In the genomic region with DNA sequence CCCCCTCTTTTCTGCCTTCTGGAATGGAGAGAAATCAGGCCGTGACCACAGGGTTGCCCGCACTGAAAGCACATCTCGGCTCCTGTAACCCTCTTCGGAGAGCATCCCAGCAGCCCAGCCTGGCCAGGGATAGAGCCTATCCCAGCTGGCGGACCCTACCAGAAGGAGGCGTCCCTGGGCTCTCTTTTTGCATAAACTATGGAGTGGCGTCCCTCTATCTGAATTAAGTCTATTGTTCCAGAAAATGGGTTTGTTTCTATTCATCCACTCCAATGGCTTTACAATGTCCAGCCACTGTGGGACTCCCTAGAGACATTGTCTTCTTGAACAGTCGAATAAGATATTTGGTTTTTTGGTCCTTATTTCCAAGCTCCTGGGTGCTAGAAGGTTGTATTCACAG, we compare ENCODE assay signal across 11 cellular contexts. TPM values are rescaled to one million over a fixed set of nuclear protein-coding genes. Genes with fewer than 3 reads are reported as not detected.
DNase-seq lines count a peak whose midpoint lies in the region; ATAC-seq, FAIRE-seq and TF ChIP-seq lines count a peak whose summit lies in the region.
"Had no signal": no experiment of that assay in that cellular context is flagged by ENCODE, and none has a peak within 500 bp of the region (broad histone marks: within the 10 kb centered on the region; RNA-seq: fewer than 3 reads in every experiment).

No MANE protein-coding gene starts in this region.

- DNase-seq in A549 (ENCODE audit: low read depth in 1 of 2, low spot score in 1 of 2): peak in 1 of 2 experiments; percentile 31
- DNase-seq in G401 (ENCODE audit: low spot score): peak; percentile 67
- DNase-seq in chondrocyte (ENCODE audit: low spot score): no peak
- peak in 1 of 3 donors; percentile 24 for DNase-seq in right lobe of liver
- DNase-seq in SIG-M5 treated with dmso at 0.1 percent for 504 hours (lab: John Stamatoyannopoulos, UW; ENCODE audit: unreplicated experiment): no peak
- no peak for DNase-seq in SHP77 treated with DMSO at 0.1 percent for 48 hours (lab: John Stamatoyannopoulos, UW)
- DNase-seq in activated naive CD4-positive, alpha-beta T cell treated with anti-CD3 and anti-CD28 coated beads, Interleukin-2, amount 50 U/mL, for 72 hours (ENCODE audit: low spot score in 2 of 2): no peak
- DNase-seq: GDM1 had no signal

- POLR2A ChIA-PET in A549 (lab: Yijun Ruan, JAX): no interaction called here

- no peak for FAIRE-seq in A549 (lab: Jason Lieb, UNC)

- TF ChIP-seq CTCF in A549 (IDR thresholded peaks at IDR 0.05) (peak; percentile 33; the same call in 2 of the 3 replicates), chondrocyte (IDR thresholded peaks at IDR 0.05) (peak; percentile 70), right lobe of liver (IDR thresholded peaks at IDR 0.05) (peak in 1 of 4 donors; percentile 17)

- H3K36me3 Mint-ChIP-seq in chondrocyte (ENCODE audit: low read depth): no peaks in the 10 kb centered on the region
- no peaks in the 10 kb centered on the region for H3K36me3 Mint-ChIP-seq in activated naive CD4-positive, alpha-beta T cell treated with anti-CD3 and anti-CD28 coated beads, Interleukin-2, amount 50 U/mL, for 72 hours

- no peak for TF ChIP-seq EP300 in A549 (IDR thresholded peaks at IDR 0.05)

- H3K4me1 ChIP-seq in A549 (0 out of 3 replicates have a peak, but pooled peaks cover 4% of the 10 kb centered on the region), right lobe of liver (no peaks in the 10 kb centered on the region)

- peak; percentile 41 to 43 for TF ChIP-seq RAD21 in A549 (conservative IDR thresholded peaks at IDR 0.05 in 1 of 2, IDR thresholded peaks at IDR 0.05 in 1 of 2)

- H3K27me3 Mint-ChIP-seq in chondrocyte (ENCODE audit: low read depth): no peaks in the 10 kb centered on the region

- WGBS in A549 (ENCODE audit: missing lambda C conversion rate): 12% methylated on average over 5 of the region's 8 CpGs
- 37% methylated on average over 5 of the region's 8 CpGs for WGBS in right lobe of liver (ENCODE audit: insufficient coverage, low coverage, low lambda C conversion rate, missing lambda C conversion rate)

- TF ChIP-seq POLR2A in A549 (IDR thresholded peaks at IDR 0.05; ENCODE audit: low read length) (no peak), right lobe of liver (IDR thresholded peaks at IDR 0.05) (no peak)

- H3K9me3 ChIP-seq in A549 (no peaks in the 10 kb centered on the region), right lobe of liver (no peaks in the 10 kb centered on the region)

- H3K4me2 ChIP-seq in A549: peak overlapping the region; percentile 93

- no peak overlapping the region for H3K27ac Mint-ChIP-seq in chondrocyte (ENCODE audit: unreplicated experiment)
- no peak overlapping the region for H3K27ac Mint-ChIP-seq in activated naive CD4-positive, alpha-beta T cell treated with anti-CD3 and anti-CD28 coated beads, Interleukin-2, amount 50 U/mL, for 72 hours
- H3K27ac Mint-ChIP-seq: stimulated activated naive CD8-positive, alpha-beta T cell treated with anti-CD3 and anti-CD28 coated beads, Interleukin-15, Interleukin-2, amounts not matched to agents 100 ng/mL and 50 ng/mL, for 24 hours had no signal

- CTCF ChIA-PET in A549 (lab: Yijun Ruan, JAX): interaction anchor here (0.7 to 4.8 kb wide), 15 partner anchors 10 to 219 kb away, joined by 3 to 37 read pairs (median 4); no protein-coding TSS in a partner anchor

- intact Hi-C loops in right lobe of liver (cut with DNase I): no loop called here

- H3K27me3 ChIP-seq in right lobe of liver: peaks cover 0 to 21% of the 10 kb centered on the region in 2 donors

- no peaks in the 10 kb centered on the region for H3K4me1 Mint-ChIP-seq in chondrocyte (ENCODE audit: low read depth)

- ATAC-seq in A549 (peak; percentile 54 to 74; a peak in 4 of 6 replicates), right lobe of liver (peak in 3 of 4 donors; percentile 23 to 54 (median 49)), HG02981 (IDR thresholded peaks at IDR 0.05; ENCODE audit: unreplicated experiment) (no peak)
- ATAC-seq in activated naive CD4-positive, alpha-beta T cell treated with anti-CD3 and anti-CD28 coated beads, Interleukin-2, amount 50 U/mL, for 72 hours: no peak

- H3K4me3 ChIP-seq in A549: peak overlapping the region; percentile 57
- H3K4me3 ChIP-seq in right lobe of liver: no peak overlapping the region

- in situ Hi-C loops in G401 (cut with HindIII; ENCODE audit: low sequenced_read_pairs): no loop called here

- no peak overlapping the region for H3K4me3 Mint-ChIP-seq in chondrocyte (ENCODE audit: unreplicated experiment)

- H3K36me3 ChIP-seq in right lobe of liver: no peaks in the 10 kb centered on the region

- H3K9me3 Mint-ChIP-seq in chondrocyte (ENCODE audit: low read depth): peaks cover 11% of the 10 kb centered on the region
- H3K9me3 Mint-ChIP-seq in activated naive CD4-positive, alpha-beta T cell treated with anti-CD3 and anti-CD28 coated beads, Interleukin-2, amount 50 U/mL, for 72 hours: no peaks in the 10 kb centered on the region
- H3K9me3 Mint-ChIP-seq: stimulated activated naive CD8-positive, alpha-beta T cell treated with anti-CD3 and anti-CD28 coated beads, Interleukin-15, Interleukin-2, amounts not matched to agents 100 ng/mL and 50 ng/mL, for 24 hours had no signal

- H3K27ac ChIP-seq in A549 (peak overlapping the region in 1 of 2 experiments; percentile 89; a peak in 3 of 6 replicates), right lobe of liver (no peak overlapping the region)

TF ChIP-seq in A549, 52 proteins besides CTCF, POLR2A, EP300 and RAD21 (continues in another document):
- no peak for TF ChIP-seq RCOR1 (IDR thresholded peaks at IDR 0.05; ENCODE audit: low read depth, low read length)
- TF ChIP-seq CHD2 (IDR thresholded peaks at IDR 0.05; ENCODE audit: low read length, partially characterized antibody): no peak
- no peak for TF ChIP-seq FOXS1 (CRISPR knock-in tag; IDR thresholded peaks at IDR 0.05)
- no peak for TF ChIP-seq TP53 (CRISPR knock-in tag; IDR thresholded peaks at IDR 0.05)
- TF ChIP-seq, protein P1, sequence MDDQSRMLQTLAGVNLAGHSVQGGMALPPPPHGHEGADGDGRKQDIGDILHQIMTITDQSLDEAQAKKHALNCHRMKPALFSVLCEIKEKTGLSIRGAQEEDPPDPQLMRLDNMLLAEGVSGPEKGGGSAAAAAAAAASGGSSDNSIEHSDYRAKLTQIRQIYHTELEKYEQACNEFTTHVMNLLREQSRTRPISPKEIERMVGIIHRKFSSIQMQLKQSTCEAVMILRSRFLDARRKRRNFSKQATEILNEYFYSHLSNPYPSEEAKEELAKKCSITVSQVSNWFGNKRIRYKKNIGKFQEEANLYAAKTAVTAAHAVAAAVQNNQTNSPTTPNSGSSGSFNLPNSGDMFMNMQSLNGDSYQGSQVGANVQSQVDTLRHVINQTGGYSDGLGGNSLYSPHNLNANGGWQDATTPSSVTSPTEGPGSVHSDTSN (IDR thresholded peaks at IDR 0.05): no peak
- no peak for TF ChIP-seq PHF8 (IDR thresholded peaks at IDR 0.05; ENCODE audit: borderline replicate concordance, low read depth)
- no peak for TF ChIP-seq CBX2 (IDR thresholded peaks at IDR 0.05; ENCODE audit: borderline replicate concordance, low read depth)
- TF ChIP-seq, protein P2, sequence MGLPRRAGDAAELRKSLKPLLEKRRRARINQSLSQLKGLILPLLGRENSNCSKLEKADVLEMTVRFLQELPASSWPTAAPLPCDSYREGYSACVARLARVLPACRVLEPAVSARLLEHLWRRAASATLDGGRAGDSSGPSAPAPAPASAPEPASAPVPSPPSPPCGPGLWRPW (IDR thresholded peaks at IDR 0.05): no peak
- no peak for TF ChIP-seq SMC3 (IDR thresholded peaks at IDR 0.05)
- TF ChIP-seq HEYL (CRISPR knock-in tag; IDR thresholded peaks at IDR 0.05): no peak
- TF ChIP-seq RFX5 (IDR thresholded peaks at IDR 0.05): no peak
- TF ChIP-seq NPAS2 (CRISPR knock-in tag; IDR thresholded peaks at IDR 0.05; ENCODE audit: borderline replicate concordance): no peak
- TF ChIP-seq, protein P3, sequence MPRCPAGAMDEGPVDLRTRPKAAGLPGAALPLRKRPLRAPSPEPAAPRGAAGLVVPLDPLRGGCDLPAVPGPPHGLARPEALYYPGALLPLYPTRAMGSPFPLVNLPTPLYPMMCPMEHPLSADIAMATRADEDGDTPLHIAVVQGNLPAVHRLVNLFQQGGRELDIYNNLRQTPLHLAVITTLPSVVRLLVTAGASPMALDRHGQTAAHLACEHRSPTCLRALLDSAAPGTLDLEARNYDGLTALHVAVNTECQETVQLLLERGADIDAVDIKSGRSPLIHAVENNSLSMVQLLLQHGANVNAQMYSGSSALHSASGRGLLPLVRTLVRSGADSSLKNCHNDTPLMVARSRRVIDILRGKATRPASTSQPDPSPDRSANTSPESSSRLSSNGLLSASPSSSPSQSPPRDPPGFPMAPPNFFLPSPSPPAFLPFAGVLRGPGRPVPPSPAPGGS (IDR thresholded peaks at IDR 0.05): no peak
- TF ChIP-seq, protein P4, sequence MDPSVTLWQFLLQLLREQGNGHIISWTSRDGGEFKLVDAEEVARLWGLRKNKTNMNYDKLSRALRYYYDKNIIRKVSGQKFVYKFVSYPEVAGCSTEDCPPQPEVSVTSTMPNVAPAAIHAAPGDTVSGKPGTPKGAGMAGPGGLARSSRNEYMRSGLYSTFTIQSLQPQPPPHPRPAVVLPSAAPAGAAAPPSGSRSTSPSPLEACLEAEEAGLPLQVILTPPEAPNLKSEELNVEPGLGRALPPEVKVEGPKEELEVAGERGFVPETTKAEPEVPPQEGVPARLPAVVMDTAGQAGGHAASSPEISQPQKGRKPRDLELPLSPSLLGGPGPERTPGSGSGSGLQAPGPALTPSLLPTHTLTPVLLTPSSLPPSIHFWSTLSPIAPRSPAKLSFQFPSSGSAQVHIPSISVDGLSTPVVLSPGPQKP (IDR thresholded peaks at IDR 0.05; ENCODE audit: low read depth, low read length): no peak
- no peak for TF ChIP-seq EHMT2 (IDR thresholded peaks at IDR 0.05; ENCODE audit: low read depth)
- TF ChIP-seq BHLHE40 (IDR thresholded peaks at IDR 0.05; ENCODE audit: low read depth, low read length): no peak
- no peak for TF ChIP-seq ZFP36 (IDR thresholded peaks at IDR 0.05; ENCODE audit: borderline replicate concordance, partially characterized antibody)
- TF ChIP-seq HOXA7 (CRISPR knock-in tag; IDR thresholded peaks at IDR 0.05): no peak

RNA-seq across cellular contexts. Expression of a gene that starts 0.7 kb away (rescaled TPM):
- 0.48 and 0.89 TPM in 2 replicates for polyA plus RNA-seq in A549 (2011; rRNA removed)
- 0.25 and 0.31 TPM in 2 replicates for polyA plus RNA-seq in A549 (2012; cell fraction: cytosol; rRNA removed)
- polyA plus RNA-seq in A549 (2012; cell fraction: nucleus; rRNA removed): 0.56 TPM in 2 replicates
- polyA plus RNA-seq in A549 (2017; fragmentation: RNase III; extraction: RNeasy Plus Mini Kit Qiagen cat#74134 plus additional on column Dnase treatment): 0.26 to 0.31 TPM (median 0.29 TPM) in 3 replicates
- polyA minus RNA-seq in A549 (2011; rRNA and poly(A)+ RNA removed): 1.3 and 1.7 TPM in 2 replicates
- 0.31 and 0.61 TPM in 2 replicates for total RNA-seq in G401 (2014; rRNA removed; shearing (Covaris generic))
- total RNA-seq in chondrocyte: 2.1 to 2.2 TPM (median 2.1 TPM) in 3 replicates
- total RNA-seq in right lobe of liver: 1 to 10 TPM in 4 of 6 experiments, under 1 TPM in 2; 0.81 to 2.1 (median 1.3) TPM
- total RNA-seq in activated naive CD4-positive, alpha-beta T cell treated with anti-CD3 and anti-CD28 coated beads, Interleukin-2, amount 50 U/mL, for 72 hours: under 1 TPM; 0.05 to 0.19 TPM
- total RNA-seq: HT-29 had no signal

Comparison
In these comparisons a context has a peak if more than half of its experiments do, and no peak if none do; other contexts are left out.
1. ATAC-seq: peak in A549 (2 of 2) and right lobe of liver (3 of 4); none in HG02981 (single experiment) and activated naive CD4-positive, alpha-beta T cell treated with anti-CD3 and anti-CD28 coated beads, Interleukin-2, amount 50 U/mL, for 72 hours (0 of 2).